28 cellular contexts compared by ENCODE assay signal in the genomic region with DNA sequence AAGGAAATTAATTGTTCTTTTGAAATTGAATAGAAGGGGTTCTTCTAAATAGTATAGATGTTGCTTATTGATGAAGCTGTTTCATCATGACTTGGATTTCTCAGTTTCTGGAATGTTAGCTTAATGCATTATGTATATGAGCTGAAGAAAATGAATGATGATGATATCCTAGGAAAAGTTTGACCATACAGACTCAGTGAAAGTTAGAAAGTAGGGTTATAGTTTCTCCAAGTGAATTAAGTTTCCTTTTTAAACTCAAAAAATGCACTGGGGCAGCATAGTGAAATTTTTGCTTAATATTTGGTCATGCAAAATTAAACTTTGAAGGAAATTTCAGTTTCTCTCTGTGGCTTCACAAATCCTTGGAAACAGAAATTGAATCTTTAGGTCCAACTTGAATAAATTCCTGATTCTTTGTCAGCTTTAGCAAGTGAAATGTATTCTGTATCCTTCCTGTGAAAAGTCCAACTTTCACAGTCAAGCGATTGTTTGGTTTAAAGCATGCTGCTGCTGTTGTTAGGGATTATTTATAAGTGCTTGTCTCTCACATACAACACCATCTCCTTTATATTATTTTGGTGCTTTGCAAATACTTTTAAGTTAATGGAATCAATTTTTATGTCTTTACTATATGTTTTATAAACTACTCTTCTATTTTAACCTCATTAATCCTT.
"Had no signal": no experiment of that assay in that cellular context is flagged by ENCODE, and none has a peak within 500 bp of the region (broad histone marks: within the 10 kb centered on the region; RNA-seq: fewer than 3 reads in every experiment).

No MANE protein-coding gene starts in this region.

- H3K27me3 ChIP-seq: body of pancreas, esophagus squamous epithelium, gastroesophageal sphincter had no signal

- DNase-seq: activated B cell treated with CpG ODN at 0.5 μM for 24 hours; activated CD4-positive, alpha-beta T cell treated with anti-CD3 and anti-CD28 coated beads for 48 hours; activated CD4-positive, alpha-beta T cell treated with anti-CD3 and anti-CD28 coated beads, Interleukin-2, amount 50 U/mL, for 1 hour; activated CD4-positive, alpha-beta T cell treated with anti-CD3 and anti-CD28 coated beads, Interleukin-2, amount 50 U/mL, for 48 hours; activated CD8-positive, alpha-beta memory T cell treated with anti-CD3 and anti-CD28 coated beads for 24 hours; activated CD8-positive, alpha-beta T cell treated with anti-CD3 and anti-CD28 coated beads for 36 hours; activated effector memory CD4-positive, alpha-beta T cell treated with Interleukin-2 at 50 U/mL for 16 hours; activated gamma-delta T cell treated with Interleukin-2 at 50 U/mL for 16 hours; activated naive CD4-positive, alpha-beta T cell treated with anti-CD3 and anti-CD28 coated beads, Interleukin-2, amount 50 U/mL, for 16 hours; activated naive CD4-positive, alpha-beta T cell treated with Interleukin-2 at 50 U/mL for 16 hours; activated T-cell treated with anti-CD3 and anti-CD28 coated beads, Interleukin-2, amount 50 U/mL, for 4 hours; amniotic stem cell; body of pancreas; caudate nucleus; cortex of kidney; dermis blood vessel endothelial cell; effector CD8-positive, alpha-beta T cell; esophagus squamous epithelium; foreskin melanocyte; head of caudate nucleus; T-helper 1 cell; T-helper 17 cell; T1000; WERI-Rb-1 had no signal

- H3K9me3 ChIP-seq: body of pancreas, esophagus squamous epithelium, gastroesophageal sphincter had no signal

- ATAC-seq: activated CD4-positive, CD25-positive, alpha-beta regulatory T cell treated with anti-CD3 and anti-CD28 coated beads, Interleukin-2, amount 50 U/mL, for 24 hours; activated CD8-positive, alpha-beta T cell treated with anti-CD3 and anti-CD28 coated beads for 36 hours; activated T-cell treated with anti-CD3 and anti-CD28 coated beads, Interleukin-2, amount 50 U/mL, for 4 hours; activated T-helper 17 cell treated with anti-CD3 and anti-CD28 coated beads, Interleukin-2, amount 50 U/mL, for 72 hours; body of pancreas; gastroesophageal sphincter; T-helper 17 cell had no signal

- H3K27ac ChIP-seq: body of pancreas, epithelial cell of prostate, esophagus squamous epithelium, gastroesophageal sphincter, WERI-Rb-1 had no signal

- H3K4me3 ChIP-seq: body of pancreas, esophagus squamous epithelium, gastroesophageal sphincter had no signal

- H3K4me1 ChIP-seq: esophagus squamous epithelium, gastroesophageal sphincter had no signal
